ENCODE assay signal across 13 cellular contexts in the genomic region with DNA sequence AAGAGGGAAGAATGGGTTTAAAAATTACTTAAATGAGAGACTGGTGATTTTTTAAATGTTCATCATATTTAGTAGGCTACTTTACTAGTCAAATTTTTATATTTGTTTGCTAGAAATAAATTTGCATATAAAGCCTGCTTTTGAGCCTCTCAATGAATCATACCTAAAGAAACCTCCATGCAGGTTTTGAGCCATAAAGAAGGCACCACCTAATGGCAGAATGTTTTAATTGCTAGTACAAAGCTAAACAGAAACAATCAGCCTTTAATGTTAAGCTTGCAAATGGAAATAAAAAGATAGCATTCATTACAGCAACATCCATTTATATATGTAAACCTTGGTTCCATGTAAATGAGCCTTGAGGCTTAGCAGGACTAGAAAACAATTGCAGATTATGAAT.
A peak's percentile ranks its signal among the peaks of the same experiment; 100 is the strongest.
DNase-seq lines count a peak whose midpoint lies in the region; ATAC-seq and TF ChIP-seq lines count a peak whose summit lies in the region.
"Had no signal": no experiment of that assay in that cellular context is flagged by ENCODE, and none has a peak within 500 bp of the region (broad histone marks: within the 10 kb centered on the region; RNA-seq: fewer than 3 reads in every experiment).

No MANE protein-coding gene starts in this region.

- TF ChIP-seq CTCF in NB4 (IDR thresholded peaks at IDR 0.05; ENCODE audit: low read depth, low read length): no peak
- peak; percentile 60 for TF ChIP-seq CTCF in epithelial cell of esophagus (IDR thresholded peaks at IDR 0.05; ENCODE audit: insufficient read depth, low read depth, low read length, missing control alignments)

- no peak overlapping the region for H3K4me3 Mint-ChIP-seq in T-helper 17 cell
- H3K4me3 Mint-ChIP-seq: memory B cell had no signal

- DNase-seq in A172 (ENCODE audit: low spot score) (peak; percentile 25), NB4 (ENCODE audit: low read depth) (peak; percentile 11), epithelial cell of esophagus (ENCODE audit: low read depth) (peak; percentile 58), DMS79 treated with DMSO at 0.1 percent for 48 hours (lab: John Stamatoyannopoulos, UW) (no peak), T-helper 17 cell (no peak), amygdala (lab: John Stamatoyannopoulos, UW) (no peak)
- DNase-seq: activated CD8-positive, alpha-beta memory T cell treated with anti-CD3 and anti-CD28 coated beads, Interleukin-2, amount 50 U/mL, for 4 hours; dorsolateral prefrontal cortex; SHP77 treated with DMSO at 0.1 percent for 48 hours; stimulated activated CD4-positive, alpha-beta T cell treated with anti-CD3 and anti-CD28 coated beads, Interleukin-2, amount 100 ng/mL, for 24 hours had no signal

- no peak for TF ChIP-seq POLR2A in NB4 (IDR thresholded peaks at IDR 0.05; ENCODE audit: extremely low read depth, insufficient read length)

- ATAC-seq in GM18870 (IDR thresholded peaks at IDR 0.05; ENCODE audit: unreplicated experiment): peak; percentile 38
- ATAC-seq in HG03108 (IDR thresholded peaks at IDR 0.05; ENCODE audit: unreplicated experiment): no peak
- ATAC-seq in T-helper 17 cell: no peak

- H3K4me1 Mint-ChIP-seq in T-helper 17 cell: no peaks in the 10 kb centered on the region
- H3K4me1 Mint-ChIP-seq: memory B cell had no signal

- H3K4me3 ChIP-seq in NB4 (ENCODE audit: low read depth, low read length): no peak overlapping the region
- H3K4me3 ChIP-seq in epithelial cell of esophagus (ENCODE audit: low read length): no peak overlapping the region
- H3K4me3 ChIP-seq: dorsolateral prefrontal cortex had no signal

- H3K9me3 ChIP-seq in T-helper 17 cell (ENCODE audit: control insufficient read depth, low read length, poor library complexity, severe bottlenecking): peaks cover 2% of the 10 kb centered on the region

- H3K27me3 Mint-ChIP-seq in T-helper 17 cell: no peaks in the 10 kb centered on the region
- H3K27me3 Mint-ChIP-seq: memory B cell had no signal

- H3K36me3 Mint-ChIP-seq in T-helper 17 cell (ENCODE audit: low read depth): no peaks in the 10 kb centered on the region
- H3K36me3 Mint-ChIP-seq: memory B cell had no signal

- H3K27ac Mint-ChIP-seq in T-helper 17 cell: no peak overlapping the region
- H3K27ac Mint-ChIP-seq: memory B cell had no signal

Comparison
In these comparisons a context has a peak if more than half of its experiments do, and no peak if none do; other contexts are left out.
1. DNase-seq: peak in A172 (single experiment), NB4 (single experiment) and epithelial cell of esophagus (single experiment); none in DMS79 treated with DMSO at 0.1 percent for 48 hours (single experiment), T-helper 17 cell (0 of 3) and amygdala (0 of 56).